ENCODE assay signal across 1 cellular context in the genomic region with DNA sequence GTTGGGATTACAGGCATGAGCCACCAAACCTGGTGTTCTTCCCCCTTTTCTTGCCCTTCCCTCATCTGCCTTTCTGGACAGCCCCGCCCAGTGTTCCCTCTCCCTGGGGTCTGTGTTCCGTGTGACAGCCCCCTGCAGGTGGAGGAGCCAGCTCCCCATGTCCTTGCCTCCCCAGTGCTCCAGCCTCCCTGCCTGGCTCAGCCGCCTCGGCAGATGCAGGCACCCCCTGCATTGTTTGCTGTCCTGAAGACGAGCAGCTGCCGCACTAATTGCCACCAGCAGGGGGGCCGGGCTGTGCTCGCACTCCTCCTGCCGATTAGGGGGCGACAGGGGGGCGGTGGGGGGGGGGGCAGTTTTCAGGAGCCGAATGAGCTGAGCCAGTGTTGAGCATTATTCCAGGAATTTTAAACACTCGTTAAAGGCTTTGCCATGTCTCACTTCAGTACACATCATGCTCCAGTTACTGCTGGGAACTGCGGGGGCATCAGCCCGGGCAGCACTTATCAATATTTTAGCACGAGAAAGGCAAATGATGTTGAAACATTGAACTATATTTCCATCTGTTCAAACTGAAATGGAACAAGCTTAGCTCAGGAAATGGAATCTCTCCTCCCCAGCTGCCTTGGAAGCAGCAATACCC.
TF ChIP-seq lines count a peak whose summit lies in the region.

No MANE protein-coding gene starts in this region.

TF ChIP-seq in K562, 482 proteins besides CTCF, POLR2A, EP300 and RAD21:
- TF ChIP-seq, protein P1, sequence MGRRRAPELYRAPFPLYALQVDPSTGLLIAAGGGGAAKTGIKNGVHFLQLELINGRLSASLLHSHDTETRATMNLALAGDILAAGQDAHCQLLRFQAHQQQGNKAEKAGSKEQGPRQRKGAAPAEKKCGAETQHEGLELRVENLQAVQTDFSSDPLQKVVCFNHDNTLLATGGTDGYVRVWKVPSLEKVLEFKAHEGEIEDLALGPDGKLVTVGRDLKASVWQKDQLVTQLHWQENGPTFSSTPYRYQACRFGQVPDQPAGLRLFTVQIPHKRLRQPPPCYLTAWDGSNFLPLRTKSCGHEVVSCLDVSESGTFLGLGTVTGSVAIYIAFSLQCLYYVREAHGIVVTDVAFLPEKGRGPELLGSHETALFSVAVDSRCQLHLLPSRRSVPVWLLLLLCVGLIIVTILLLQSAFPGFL (CRISPR knock-in tag; IDR thresholded peaks at IDR 0.05): no peak
- TF ChIP-seq, protein P2, sequence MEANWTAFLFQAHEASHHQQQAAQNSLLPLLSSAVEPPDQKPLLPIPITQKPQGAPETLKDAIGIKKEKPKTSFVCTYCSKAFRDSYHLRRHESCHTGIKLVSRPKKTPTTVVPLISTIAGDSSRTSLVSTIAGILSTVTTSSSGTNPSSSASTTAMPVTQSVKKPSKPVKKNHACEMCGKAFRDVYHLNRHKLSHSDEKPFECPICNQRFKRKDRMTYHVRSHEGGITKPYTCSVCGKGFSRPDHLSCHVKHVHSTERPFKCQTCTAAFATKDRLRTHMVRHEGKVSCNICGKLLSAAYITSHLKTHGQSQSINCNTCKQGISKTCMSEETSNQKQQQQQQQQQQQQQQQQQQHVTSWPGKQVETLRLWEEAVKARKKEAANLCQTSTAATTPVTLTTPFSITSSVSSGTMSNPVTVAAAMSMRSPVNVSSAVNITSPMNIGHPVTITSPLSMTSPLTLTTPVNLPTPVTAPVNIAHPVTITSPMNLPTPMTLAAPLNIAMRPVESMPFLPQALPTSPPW (CRISPR knock-in tag; IDR thresholded peaks at IDR 0.05): peak; percentile 31; the same call in 1 of the 2 replicates
